In genomic region chr17:67364847-67365761, GRCh38 we compare ENCODE assay signal across 1 cellular context.
TF ChIP-seq lines count a peak whose summit lies in the region.

No MANE protein-coding gene starts in this region.

TF ChIP-seq in K562, 482 proteins besides CTCF, POLR2A, EP300 and RAD21 (continued from another document):
- TF ChIP-seq THAP12 (CRISPR knock-in tag; IDR thresholded peaks at IDR 0.05), result no peak
- TF ChIP-seq, protein P1, sequence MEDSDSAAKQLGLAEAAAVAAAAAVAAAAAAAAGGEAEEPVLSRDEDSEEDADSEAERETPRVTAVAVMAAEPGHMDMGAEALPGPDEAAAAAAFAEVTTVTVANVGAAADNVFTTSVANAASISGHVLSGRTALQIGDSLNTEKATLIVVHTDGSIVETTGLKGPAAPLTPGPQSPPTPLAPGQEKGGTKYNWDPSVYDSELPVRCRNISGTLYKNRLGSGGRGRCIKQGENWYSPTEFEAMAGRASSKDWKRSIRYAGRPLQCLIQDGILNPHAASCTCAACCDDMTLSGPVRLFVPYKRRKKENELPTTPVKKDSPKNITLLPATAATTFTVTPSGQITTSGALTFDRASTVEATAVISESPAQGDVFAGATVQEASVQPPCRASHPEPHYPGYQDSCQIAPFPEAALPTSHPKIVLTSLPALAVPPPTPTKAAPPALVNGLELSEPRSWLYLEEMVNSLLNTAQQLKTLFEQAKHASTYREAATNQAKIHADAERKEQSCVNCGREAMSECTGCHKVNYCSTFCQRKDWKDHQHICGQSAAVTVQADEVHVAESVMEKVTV (CRISPR knock-in tag; IDR thresholded peaks at IDR 0.05), result no peak
- no peak for TF ChIP-seq GATAD2A (IDR thresholded peaks at IDR 0.05)
- TF ChIP-seq TSHZ1 (CRISPR knock-in tag; IDR thresholded peaks at IDR 0.05), result no peak
- TF ChIP-seq ZNF699 (CRISPR knock-in tag; IDR thresholded peaks at IDR 0.05; ENCODE audit: insufficient replicate concordance), result no peak
- no peak for TF ChIP-seq TGIF2 (CRISPR knock-in tag; IDR thresholded peaks at IDR 0.05)
- TF ChIP-seq DMBX1 (CRISPR knock-in tag; IDR thresholded peaks at IDR 0.05; ENCODE audit: borderline replicate concordance), result no peak
- no peak for TF ChIP-seq HDAC1 (IDR thresholded peaks at IDR 0.05)
- TF ChIP-seq NR2F6 (CRISPR knock-in tag; IDR thresholded peaks at IDR 0.05), result no peak
- TF ChIP-seq NR3C1 (CRISPR knock-in tag; IDR thresholded peaks at IDR 0.05), result no peak
- TF ChIP-seq STAT5A (IDR thresholded peaks at IDR 0.05; ENCODE audit: borderline replicate concordance, low read length), result peak; percentile 49
- no peak for TF ChIP-seq GATAD2B (IDR thresholded peaks at IDR 0.05; ENCODE audit: borderline replicate concordance)
- no peak for TF ChIP-seq ZNF165 (CRISPR knock-in tag; IDR thresholded peaks at IDR 0.05; ENCODE audit: borderline replicate concordance)
- TF ChIP-seq, protein P2, sequence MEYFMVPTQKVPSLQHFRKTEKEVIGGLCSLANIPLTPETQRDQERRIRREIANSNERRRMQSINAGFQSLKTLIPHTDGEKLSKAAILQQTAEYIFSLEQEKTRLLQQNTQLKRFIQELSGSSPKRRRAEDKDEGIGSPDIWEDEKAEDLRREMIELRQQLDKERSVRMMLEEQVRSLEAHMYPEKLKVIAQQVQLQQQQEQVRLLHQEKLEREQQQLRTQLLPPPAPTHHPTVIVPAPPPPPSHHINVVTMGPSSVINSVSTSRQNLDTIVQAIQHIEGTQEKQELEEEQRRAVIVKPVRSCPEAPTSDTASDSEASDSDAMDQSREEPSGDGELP (CRISPR knock-in tag; IDR thresholded peaks at IDR 0.05; ENCODE audit: borderline replicate concordance), result no peak
